31 cellular contexts compared by ENCODE assay signal in the genomic region with DNA sequence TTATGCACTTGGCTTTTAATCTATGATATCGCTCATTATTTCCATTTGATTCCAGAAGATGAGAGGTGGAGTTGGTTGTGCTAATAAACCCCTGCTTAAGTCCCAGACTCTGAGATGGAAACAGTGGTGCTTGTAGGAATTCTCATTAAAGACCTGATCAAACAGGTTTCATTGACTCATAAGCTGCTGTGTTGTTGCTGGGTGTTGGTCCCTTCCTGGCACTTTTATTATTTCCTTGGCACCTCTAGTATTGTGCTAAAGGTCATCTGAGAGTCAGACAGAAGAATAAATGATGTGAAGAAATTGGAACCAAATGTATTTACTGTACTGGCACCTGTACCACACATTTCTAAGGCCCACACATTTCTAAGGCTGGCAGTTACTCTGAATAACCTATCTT.
DNase-seq lines count a peak whose midpoint lies in the region; ATAC-seq and TF ChIP-seq lines count a peak whose summit lies in the region.
"Had no signal": no experiment of that assay in that cellular context is flagged by ENCODE, and none has a peak within 500 bp of the region (broad histone marks: within the 10 kb centered on the region; RNA-seq: fewer than 3 reads in every experiment).

No MANE protein-coding gene starts in this region.

- H3K9me3 Mint-ChIP-seq in stimulated activated effector memory CD8-positive, alpha-beta T cell treated with anti-CD3 and anti-CD28 coated beads, Interleukin-12 subunit alpha, Interleukin-12 subunit beta, amount 100 ng/mL, for 72 hours, result no peaks in the 10 kb centered on the region
- H3K9me3 Mint-ChIP-seq: central memory CD8-positive, alpha-beta T cell; T-helper 1 cell treated with Interleukin-12 subunit alpha and Interleukin-12 subunit beta and Interleukin-4 antibody, amounts not matched to agents 30 μg/mL and 1 μg/mL, for 36 hours had no signal

- no peaks in the 10 kb centered on the region for H3K36me3 ChIP-seq in mammary epithelial cell (ENCODE audit: insufficient read depth, low read length)
- H3K36me3 ChIP-seq: ascending aorta, heart left ventricle, sigmoid colon, thyroid gland had no signal

- TF ChIP-seq CTCF in LNCaP clone FGC (IDR thresholded peaks at IDR 0.05; ENCODE audit: control insufficient read depth, extremely low read depth, insufficient read depth), result no peak
- no peak for TF ChIP-seq CTCF in mammary epithelial cell (conservative IDR thresholded peaks at IDR 0.05 in 1 of 2, IDR thresholded peaks at IDR 0.05 in 1 of 2; ENCODE audit: extremely low read depth in 1 of 2, insufficient read depth in 1 of 2, low read depth in 1 of 2, low read length in 2 of 2)
- no peak for TF ChIP-seq CTCF in foreskin keratinocyte (conservative IDR thresholded peaks at IDR 0.05)
- TF ChIP-seq CTCF in retinal pigment epithelial cell (conservative IDR thresholded peaks at IDR 0.05; ENCODE audit: low read depth, low read length), result no peak

- no peak overlapping the region for H2AFZ ChIP-seq in mammary epithelial cell (ENCODE audit: low read depth, low read length)

- no peaks in the 10 kb centered on the region for H3K4me1 ChIP-seq in mammary epithelial cell (ENCODE audit: insufficient read depth, low read length)
- no peaks in the 10 kb centered on the region for H3K4me1 ChIP-seq in foreskin keratinocyte
- H3K4me1 ChIP-seq: ascending aorta, heart left ventricle, sigmoid colon had no signal

- WGBS in mammary epithelial cell (ENCODE audit: low coverage, missing lambda C conversion rate), result 0% methylated on average over 1 of the region's 1 CpG

- no peak overlapping the region for H3K27ac ChIP-seq in mammary epithelial cell (ENCODE audit: insufficient read depth, low read depth, low read length)
- H3K27ac ChIP-seq in foreskin keratinocyte, result no peak overlapping the region
- H3K27ac ChIP-seq: ascending aorta, heart left ventricle, sigmoid colon, SK-N-MC, thyroid gland had no signal

- intact Hi-C loops in mammary epithelial cell (cut with micrococcal nuclease), result no loop called here

- no peaks in the 10 kb centered on the region for H3K9me3 ChIP-seq in mammary epithelial cell (replicated peaks; ENCODE audit: insufficient read depth, low read length)
- H3K9me3 ChIP-seq: ascending aorta, heart left ventricle, sigmoid colon, thyroid gland had no signal

- no peaks in the 10 kb centered on the region for H3K4me1 Mint-ChIP-seq in stimulated activated effector memory CD8-positive, alpha-beta T cell treated with anti-CD3 and anti-CD28 coated beads, Interleukin-12 subunit alpha, Interleukin-12 subunit beta, amount 100 ng/mL, for 72 hours
- H3K4me1 Mint-ChIP-seq: activated naive CD8-positive, alpha-beta T cell treated with anti-CD3 and anti-CD28 coated beads, Interleukin-2, amount 10 ng/mL, durations not matched to agents 7 days and 5 days; central memory CD8-positive, alpha-beta T cell; memory B cell had no signal

- dilution Hi-C loops in mammary epithelial cell (cut with HindIII; ENCODE audit: low sequenced_read_pairs), result no loop called here

- H3K79me2 ChIP-seq in mammary epithelial cell (ENCODE audit: insufficient read depth, low read length), result no peaks in the 10 kb centered on the region

- H3K9ac ChIP-seq in mammary epithelial cell (ENCODE audit: insufficient read depth, low read length), result no peak overlapping the region

- CTCF ChIA-PET in mammary epithelial cell (lab: Charles Lee; ENCODE audit: low non-redundant PET), result no interaction called here

- no peaks in the 10 kb centered on the region for H3K27me3 ChIP-seq in mammary epithelial cell (ENCODE audit: insufficient read depth, low read length)
- no peaks in the 10 kb centered on the region for H3K27me3 ChIP-seq in foreskin keratinocyte
- H3K27me3 ChIP-seq: ascending aorta, heart left ventricle, sigmoid colon, thyroid gland had no signal

- H3K4me2 ChIP-seq in mammary epithelial cell (ENCODE audit: insufficient read depth, low read depth, low read length), result no peak overlapping the region

- H3K4me3 Mint-ChIP-seq in stimulated activated effector memory CD8-positive, alpha-beta T cell treated with anti-CD3 and anti-CD28 coated beads, Interleukin-12 subunit alpha, Interleukin-12 subunit beta, amount 100 ng/mL, for 72 hours, result no peak overlapping the region
- H3K4me3 Mint-ChIP-seq: activated CD8-positive, alpha-beta T cell treated with anti-CD3 and anti-CD28 coated beads, Interleukin-2, amount 10 ng/mL, durations not matched to agents 7 days and 5 days; activated naive CD8-positive, alpha-beta T cell treated with anti-CD3 and anti-CD28 coated beads, Interleukin-2, amount 10 ng/mL, durations not matched to agents 7 days and 5 days; central memory CD8-positive, alpha-beta T cell; H9; memory B cell; T-helper 1 cell treated with Interleukin-12 subunit alpha and Interleukin-12 subunit beta and Interleukin-4 antibody, amounts not matched to agents 30 μg/mL and 1 μg/mL, for 36 hours had no signal

- H4K20me1 ChIP-seq in mammary epithelial cell (ENCODE audit: insufficient read depth, low read length), result no peaks in the 10 kb centered on the region

- ATAC-seq in foreskin keratinocyte, result peak; percentile 74
- ATAC-seq in stimulated activated effector memory CD8-positive, alpha-beta T cell treated with anti-CD3 and anti-CD28 coated beads, Interleukin-12 subunit alpha, Interleukin-12 subunit beta, amount 100 ng/mL, for 72 hours, result no peak
- ATAC-seq: activated CD8-positive, alpha-beta T cell treated with anti-CD3 and anti-CD28 coated beads, Interleukin-2, amount 10 ng/mL, durations not matched to agents 7 days and 5 days; heart left ventricle; left cardiac atrium; stimulated activated naive CD8-positive, alpha-beta T cell treated with anti-CD3 and anti-CD28 coated beads, Interleukin-15, Interleukin-2, amounts not matched to agents 100 U/mL and 50 U/mL, for 24 hours had no signal

- no peak overlapping the region for H3K27ac Mint-ChIP-seq in stimulated activated effector memory CD8-positive, alpha-beta T cell treated with anti-CD3 and anti-CD28 coated beads, Interleukin-12 subunit alpha, Interleukin-12 subunit beta, amount 100 ng/mL, for 72 hours
- H3K27ac Mint-ChIP-seq: activated CD8-positive, alpha-beta T cell treated with anti-CD3 and anti-CD28 coated beads, Interleukin-2, amount 10 ng/mL, durations not matched to agents 7 days and 5 days; activated naive CD8-positive, alpha-beta T cell treated with anti-CD3 and anti-CD28 coated beads, Interleukin-2, amount 10 ng/mL, durations not matched to agents 7 days and 5 days; H9; memory B cell; T-helper 1 cell treated with Interleukin-12 subunit alpha and Interleukin-12 subunit beta and Interleukin-4 antibody, amounts not matched to agents 30 μg/mL and 1 μg/mL, for 36 hours had no signal

- H3K4me3 ChIP-seq in LNCaP clone FGC (ENCODE audit: low read depth, low read length), result no peak overlapping the region
- H3K4me3 ChIP-seq in mammary epithelial cell (replicated peaks in 1 of 3; ENCODE audit: insufficient read depth in 1 of 3, low read depth in 2 of 3, low read length in 3 of 3), result no peak overlapping the region
- no peak overlapping the region for H3K4me3 ChIP-seq in retinal pigment epithelial cell (ENCODE audit: low read length)
- H3K4me3 ChIP-seq: ascending aorta, heart left ventricle, sigmoid colon, SK-N-MC, thyroid gland had no signal

- in situ Hi-C loops in mammary epithelial cell (cut with MboI; ENCODE audit: low sequenced_read_pairs in 2 of 2), result no loop called here

- no peaks in the 10 kb centered on the region for H3K36me3 Mint-ChIP-seq in stimulated activated effector memory CD8-positive, alpha-beta T cell treated with anti-CD3 and anti-CD28 coated beads, Interleukin-12 subunit alpha, Interleukin-12 subunit beta, amount 100 ng/mL, for 72 hours
- H3K36me3 Mint-ChIP-seq: activated naive CD8-positive, alpha-beta T cell treated with anti-CD3 and anti-CD28 coated beads, Interleukin-2, amount 10 ng/mL, durations not matched to agents 7 days and 5 days had no signal

- DNase-seq in LNCaP clone FGC (ENCODE audit: low read depth), result peak; percentile 82
- peak; percentile 31 for DNase-seq in mammary epithelial cell
- DNase-seq in foreskin keratinocyte, result peak; percentile 29 to 51
- peak; percentile 42 for DNase-seq in retinal pigment epithelial cell (ENCODE audit: low read depth)
- no peak for DNase-seq in KG1 (lab: John Stamatoyannopoulos, UW)
- no peak for DNase-seq in SHP77 (lab: John Stamatoyannopoulos, UW)
- DNase-seq in stimulated activated effector memory CD8-positive, alpha-beta T cell treated with anti-CD3 and anti-CD28 coated beads, Interleukin-12 subunit alpha, Interleukin-12 subunit beta, amount 100 ng/mL, for 72 hours (ENCODE audit: low spot score in 2 of 2), result no peak
- DNase-seq: ACHN; activated CD8-positive, alpha-beta T cell treated with anti-CD3 and anti-CD28 coated beads, Interleukin-2, amount 10 ng/mL, durations not matched to agents 7 days and 5 days; activated effector memory CD4-positive, alpha-beta T cell treated with anti-CD3 and anti-CD28 coated beads, Interleukin-2, amount 50 U/mL, for 16 hours; activated naive CD8-positive, alpha-beta T cell treated with anti-CD3 and anti-CD28 coated beads, Interleukin-2, amount 10 ng/mL, durations not matched to agents 7 days and 5 days; DMS79; GF-D8; H9; heart left ventricle; left cardiac atrium; MM.1S; NCI-H1417; NCI-H2029 treated with DMSO at 0.1 percent for 48 hours; NCI-H526 treated with DMSO at 0.1 percent for 48 hours; posterior cingulate gyrus; RPMI8226; sigmoid colon; stimulated activated CD4-positive, alpha-beta T cell treated with anti-CD3 and anti-CD28 coated beads, Interleukin-15, amount 100 ng/mL, for 24 hours; stimulated activated naive CD8-positive, alpha-beta T cell treated with anti-CD3 and anti-CD28 coated beads, Interleukin-15, Interleukin-2, amounts not matched to agents 100 U/mL and 50 U/mL, for 24 hours; thyroid gland had no signal

- BruUV-seq in mammary epithelial cell (replicated peaks; lab: Mats Ljungman, UMichigan), result no TSS peak

Comparison
In these comparisons a context has a peak if more than half of its experiments do, and no peak if none do; other contexts are left out.
1. DNase-seq: peak in LNCaP clone FGC (single experiment), mammary epithelial cell (single experiment), foreskin keratinocyte (2 of 2) and retinal pigment epithelial cell (single experiment); none in KG1 (single experiment), SHP77 (0 of 2) and stimulated activated effector memory CD8-positive, alpha-beta T cell treated with anti-CD3 and anti-CD28 coated beads, Interleukin-12 subunit alpha, Interleukin-12 subunit beta, amount 100 ng/mL, for 72 hours (0 of 2).